ENCODE assay signal across 1 cellular context in genomic region chr12:98373019-98373554, GRCh38.
TF ChIP-seq lines count a peak whose summit lies in the region.

No MANE protein-coding gene starts in this region.

TF ChIP-seq in H1, 55 proteins besides CTCF, POLR2A, EP300 and RAD21 (continued from another document):
- TF ChIP-seq ASH2L (IDR thresholded peaks at IDR 0.05; ENCODE audit: low read length) = no peak
- no peak for TF ChIP-seq POU5F1 (IDR thresholded peaks at IDR 0.05; ENCODE audit: low read depth, low read length)
- no peak for TF ChIP-seq NANOG (IDR thresholded peaks at IDR 0.05; ENCODE audit: insufficient read depth, low read depth, low read length, poor library complexity, severe bottlenecking)
- TF ChIP-seq GABPA (IDR thresholded peaks at IDR 0.05; ENCODE audit: borderline replicate concordance, insufficient read depth, low read length) = no peak
- no peak for TF ChIP-seq ATF2 (IDR thresholded peaks at IDR 0.05; ENCODE audit: low read length)
- no peak for TF ChIP-seq HDAC2 (IDR thresholded peaks at IDR 0.05; ENCODE audit: borderline replicate concordance in 1 of 2, low read depth in 2 of 2, low read length in 2 of 2)
